8 cellular contexts compared by ENCODE assay signal in the genomic region with DNA sequence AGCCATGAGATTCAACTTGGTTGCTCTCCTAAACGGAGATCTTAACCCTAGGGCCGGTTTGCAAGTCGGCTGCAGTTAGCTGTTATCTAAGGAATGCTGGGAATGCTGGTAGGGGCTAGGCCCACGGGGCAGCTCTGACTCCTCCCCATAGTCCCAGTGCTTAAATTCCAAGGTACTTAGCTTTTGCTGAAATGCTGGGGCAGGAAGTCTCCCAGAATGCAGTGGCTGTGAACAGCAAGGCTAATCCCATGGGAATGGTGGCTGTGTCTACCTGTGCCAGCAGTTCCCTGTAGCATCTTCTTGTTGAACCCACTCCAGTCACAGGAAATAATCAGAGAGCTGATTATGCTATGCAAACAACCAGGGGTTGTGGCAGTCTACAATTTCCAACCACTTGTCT.
A peak's percentile ranks its signal among the peaks of the same experiment; 100 is the strongest.
DNase-seq lines count a peak whose midpoint lies in the region; ATAC-seq and TF ChIP-seq lines count a peak whose summit lies in the region.
"Had no signal": no experiment of that assay in that cellular context is flagged by ENCODE, and none has a peak within 500 bp of the region (broad histone marks: within the 10 kb centered on the region; RNA-seq: fewer than 3 reads in every experiment).

No MANE protein-coding gene starts in this region.

- H3K36me3 ChIP-seq in SJCRH30 (no peaks in the 10 kb centered on the region), heart left ventricle (no peaks in the 10 kb centered on the region)

- no peak for TF ChIP-seq POLR2A in heart left ventricle (IDR thresholded peaks at IDR 0.05)

- POLR2A ChIA-PET in HEK293T (lab: Yijun Ruan, JAX): interaction anchor here (1.9 to 3.0 kb wide), 2 partner anchors 52 to 104 kb away, joined by 6 to 18 read pairs; no protein-coding TSS in a partner anchor

- intact Hi-C loops in heart left ventricle (cut with DNase I) (loop anchor here (1.0 to 5.0 kb wide), 9 partner anchors 102 to 257 kb away; a partner anchor contains a TSS), sciatic nerve (cut with DNase I) (no loop called here)

- no peak for TF ChIP-seq CTCF in heart left ventricle (IDR thresholded peaks at IDR 0.05)

- H3K27me3 ChIP-seq in SJCRH30: no peaks in the 10 kb centered on the region
- H3K27me3 ChIP-seq in heart left ventricle: no peaks in the 10 kb centered on the region

- DNase-seq in HEK293T (ENCODE audit: extremely low spot score): peak; percentile 21
- peak; percentile 55 to 56 for DNase-seq in SJCRH30
- DNase-seq in heart left ventricle: peak in 3 of 5 donors; percentile 27 to 42 (median 35)
- no peak for DNase-seq in sciatic nerve (ENCODE audit: low spot score)
- DNase-seq in NOMO-1 treated with dmso at 0.1 percent for 144 hours (lab: John Stamatoyannopoulos, UW; ENCODE audit: unreplicated experiment): no peak

- CTCF ChIA-PET in HEK293T (lab: Yijun Ruan, JAX): interaction anchor here (0.8 to 2.8 kb wide), 9 partner anchors 11 to 250 kb away, joined by 3 to 10 read pairs (median 5); no protein-coding TSS in a partner anchor

- H3K4me1 ChIP-seq in SJCRH30 (peaks cover 3% of the 10 kb centered on the region; the same call in 1 of the 2 replicates), heart left ventricle (peaks cover 0 to 22% (median 15%) of the 10 kb centered on the region in 12 donors)

- H3K4me3 ChIP-seq in SJCRH30 (no peak overlapping the region), heart left ventricle (no peak overlapping the region)

- H3K9me3 ChIP-seq in SJCRH30 (replicated peaks) (no peaks in the 10 kb centered on the region), heart left ventricle (no peaks in the 10 kb centered on the region)

- WGBS in heart left ventricle, 4 donors: 0 to 8% (median 3%) methylated on average over 4 of the region's 4 CpGs

- ATAC-seq in heart left ventricle: peak; percentile 18 to 66 (median 60)
- peak; percentile 40 for ATAC-seq in sciatic nerve
- no peak for ATAC-seq in GM19351 (IDR thresholded peaks at IDR 0.05; ENCODE audit: unreplicated experiment)
- ATAC-seq in GM18519 (IDR thresholded peaks at IDR 0.05; ENCODE audit: low FRiP score, unreplicated experiment): no peak

- H3K27ac ChIP-seq in SJCRH30: no peak overlapping the region
- peak overlapping the region in 7 of 12 donors; percentile 8 to 58 (median 31) for H3K27ac ChIP-seq in heart left ventricle
- H3K27ac ChIP-seq: KMS-11 had no signal

TF ChIP-seq in HEK293T, 16 proteins besides CTCF, POLR2A, EP300 and RAD21:
- no peak for TF ChIP-seq BHLHE40 (IDR thresholded peaks at IDR 0.05; ENCODE audit: borderline replicate concordance)
- TF ChIP-seq SP1 (IDR thresholded peaks at IDR 0.05): no peak
- no peak for TF ChIP-seq FOXM1 (IDR thresholded peaks at IDR 0.05; ENCODE audit: borderline replicate concordance)
- TF ChIP-seq, protein P1, sequence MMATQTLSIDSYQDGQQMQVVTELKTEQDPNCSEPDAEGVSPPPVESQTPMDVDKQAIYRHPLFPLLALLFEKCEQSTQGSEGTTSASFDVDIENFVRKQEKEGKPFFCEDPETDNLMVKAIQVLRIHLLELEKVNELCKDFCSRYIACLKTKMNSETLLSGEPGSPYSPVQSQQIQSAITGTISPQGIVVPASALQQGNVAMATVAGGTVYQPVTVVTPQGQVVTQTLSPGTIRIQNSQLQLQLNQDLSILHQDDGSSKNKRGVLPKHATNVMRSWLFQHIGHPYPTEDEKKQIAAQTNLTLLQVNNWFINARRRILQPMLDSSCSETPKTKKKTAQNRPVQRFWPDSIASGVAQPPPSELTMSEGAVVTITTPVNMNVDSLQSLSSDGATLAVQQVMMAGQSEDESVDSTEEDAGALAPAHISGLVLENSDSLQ (IDR thresholded peaks at IDR 0.05): no peak
- no peak for TF ChIP-seq SUZ12 (IDR thresholded peaks at IDR 0.05)
- TF ChIP-seq TARDBP (IDR thresholded peaks at IDR 0.05): no peak
- TF ChIP-seq HDGF (IDR thresholded peaks at IDR 0.05; ENCODE audit: borderline replicate concordance): no peak
- no peak for TF ChIP-seq FOXA1 (IDR thresholded peaks at IDR 0.05)
- TF ChIP-seq FOXK2 (IDR thresholded peaks at IDR 0.05): no peak
- no peak for TF ChIP-seq L3MBTL2 (conservative IDR thresholded peaks at IDR 0.05)
- no peak for TF ChIP-seq ZNF384 (IDR thresholded peaks at IDR 0.05)
- no peak for TF ChIP-seq LEF1 (IDR thresholded peaks at IDR 0.05; ENCODE audit: borderline replicate concordance)
- no peak for TF ChIP-seq ELF4 (IDR thresholded peaks at IDR 0.05)
- no peak for TF ChIP-seq NFRKB (IDR thresholded peaks at IDR 0.05)
- no peak for TF ChIP-seq ARNT (IDR thresholded peaks at IDR 0.05)
- no peak for TF ChIP-seq CTBP1 (IDR thresholded peaks at IDR 0.05; ENCODE audit: borderline replicate concordance)

Comparison
In these comparisons a context has a peak if more than half of its experiments do, and no peak if none do; other contexts are left out.
1. DNase-seq: peak in HEK293T (single experiment), SJCRH30 (2 of 2) and heart left ventricle (3 of 5); none in sciatic nerve (single experiment) and NOMO-1 treated with dmso at 0.1 percent for 144 hours (single experiment).
2. ATAC-seq: peak in heart left ventricle (4 of 4) and sciatic nerve (single experiment); none in GM19351 (single experiment) and GM18519 (single experiment).